Comparison of ENCODE assay signal across 23 cellular contexts in the genomic region with DNA sequence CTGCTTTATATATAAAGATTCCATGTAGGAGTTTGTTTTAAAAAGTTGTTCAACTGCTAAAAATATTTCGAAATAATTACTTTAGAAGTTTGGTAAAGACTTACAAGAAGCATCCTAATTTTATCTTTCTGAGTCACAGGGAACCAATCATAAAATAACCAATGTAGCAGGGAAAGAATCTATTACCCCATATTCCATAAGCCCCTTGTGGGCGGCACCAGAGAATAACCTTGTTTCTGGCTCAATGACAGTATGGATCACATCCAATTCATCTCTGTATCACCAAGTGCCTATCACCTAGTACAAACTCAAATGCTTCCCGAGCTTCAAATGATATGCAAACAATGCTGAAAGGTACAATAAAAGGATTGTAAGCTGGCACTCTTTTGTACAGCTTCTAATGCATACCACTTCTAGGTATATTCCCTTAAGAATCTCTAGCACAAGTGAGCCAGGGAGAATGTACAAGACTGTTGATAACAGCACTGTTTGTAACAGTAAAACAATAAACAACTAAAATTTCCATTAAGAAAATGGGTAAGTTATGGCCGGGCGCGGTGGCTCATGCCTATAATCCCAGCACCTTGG.
A peak's percentile ranks its signal among the peaks of the same experiment; 100 is the strongest.
DNase-seq lines count a peak whose midpoint lies in the region; ATAC-seq, FAIRE-seq and TF ChIP-seq lines count a peak whose summit lies in the region.
"Had no signal": no experiment of that assay in that cellular context is flagged by ENCODE, and none has a peak within 500 bp of the region (broad histone marks: within the 10 kb centered on the region; RNA-seq: fewer than 3 reads in every experiment).

No MANE protein-coding gene starts in this region.

- H3K27me3 ChIP-seq in astrocyte (ENCODE audit: insufficient read depth, low read length), result no peaks in the 10 kb centered on the region
- H3K27me3 ChIP-seq: pancreas, spleen had no signal

- ATAC-seq in mucosa of descending colon (peak; percentile 57), GM18867 (IDR thresholded peaks at IDR 0.05; ENCODE audit: unreplicated experiment) (no peak), HG03442 (IDR thresholded peaks at IDR 0.05; ENCODE audit: unreplicated experiment) (no peak)
- ATAC-seq: pancreas; stimulated activated naive CD8-positive, alpha-beta T cell treated with anti-CD3 and anti-CD28 coated beads, Interleukin-15, Interleukin-2, amounts not matched to agents 100 U/mL and 50 U/mL, for 24 hours; T-cell had no signal

- no peak overlapping the region for H3K4me3 Mint-ChIP-seq in astrocyte (ENCODE audit: unreplicated experiment)
- H3K4me3 Mint-ChIP-seq: T-cell had no signal

- TF ChIP-seq CTCF in astrocyte (IDR thresholded peaks at IDR 0.05; ENCODE audit: insufficient read depth, low read depth, low read length) (no peak), mucosa of descending colon (IDR thresholded peaks at IDR 0.05) (no peak)

- H3K4me1 ChIP-seq in astrocyte (ENCODE audit: insufficient read depth, low read length) (peaks cover 18% of the 10 kb centered on the region), mucosa of descending colon (ENCODE audit: low read depth) (no peaks in the 10 kb centered on the region)

- DNase-seq in AG08395 (ENCODE audit: low spot score), result peak; percentile 37
- DNase-seq in GM03348 (ENCODE audit: low spot score), result peak; percentile 54
- DNase-seq in astrocyte (ENCODE audit: low read depth), result peak; percentile 39
- DNase-seq in mucosa of descending colon, result peak in 2 of 3 donors; percentile 21 to 26
- DNase-seq in NCI-H526 treated with DMSO at 0.1 percent for 48 hours (lab: John Stamatoyannopoulos, UW), result no peak
- DNase-seq in NCI-H1436 treated with DMSO at 0.1 percent for 48 hours (lab: John Stamatoyannopoulos, UW), result no peak
- DNase-seq: activated CD8-positive, alpha-beta memory T cell treated with anti-CD3 and anti-CD28 coated beads for 24 hours; amniotic stem cell; C1 segment of cervical spinal cord; DMS79; erythroblast; hypothalamus; NCI-H187 treated with DMSO at 0.1 percent for 48 hours; pancreas; spleen; stimulated activated naive CD8-positive, alpha-beta T cell treated with anti-CD3 and anti-CD28 coated beads, Interleukin-15, Interleukin-2, amounts not matched to agents 100 U/mL and 50 U/mL, for 24 hours; T-cell had no signal

- no peak overlapping the region for H3K4me2 ChIP-seq in astrocyte (ENCODE audit: low read length)
- H3K4me2 ChIP-seq: KMS-11 had no signal

- H3K9ac ChIP-seq in astrocyte (ENCODE audit: low read length), result no peak overlapping the region
- H3K9ac ChIP-seq: KMS-11 had no signal

- no peaks in the 10 kb centered on the region for H3K36me3 ChIP-seq in astrocyte (ENCODE audit: insufficient read depth, low read length)
- H3K36me3 ChIP-seq in mucosa of descending colon (ENCODE audit: low read depth), result no peaks in the 10 kb centered on the region
- H3K36me3 ChIP-seq: pancreas had no signal

- H3K4me1 Mint-ChIP-seq in astrocyte (ENCODE audit: low read depth, unreplicated experiment), result peaks cover 19% of the 10 kb centered on the region

- H2AFZ ChIP-seq in astrocyte (ENCODE audit: low read depth, low read length), result no peak overlapping the region

- no peak overlapping the region for H3K27ac Mint-ChIP-seq in astrocyte (ENCODE audit: unreplicated experiment)
- H3K27ac Mint-ChIP-seq: activated T-helper 2 cell treated with anti-CD3 and anti-CD28 coated beads, Interferon-gamma antibody, Interleukin-2, Interleukin-4, amounts not matched to agents 10 μg/mL and 5 μg/mL and 100 μg/mL, durations not matched to agents 14 hours and 24 hours and 36 hours; T-cell had no signal

- H3K36me3 Mint-ChIP-seq in astrocyte (ENCODE audit: low read depth, unreplicated experiment), result peaks cover 2% of the 10 kb centered on the region

- FAIRE-seq in astrocyte (lab: Jason Lieb, UNC), result no peak
- FAIRE-seq: colon, pancreas, urothelium cell line had no signal

- no peaks in the 10 kb centered on the region for H3K9me3 ChIP-seq in astrocyte (ENCODE audit: insufficient read depth, low read depth, low read length)
- no peaks in the 10 kb centered on the region for H3K9me3 ChIP-seq in mucosa of descending colon
- H3K9me3 ChIP-seq: pancreas had no signal

- H4K20me1 ChIP-seq in astrocyte (ENCODE audit: insufficient read depth, low read length), result no peaks in the 10 kb centered on the region

- H3K27me3 Mint-ChIP-seq in astrocyte (ENCODE audit: low read depth, unreplicated experiment), result no peaks in the 10 kb centered on the region
- H3K27me3 Mint-ChIP-seq: T-cell had no signal

- no peak overlapping the region for H3K4me3 ChIP-seq in astrocyte (ENCODE audit: insufficient read depth, low read depth, low read length)
- no peak overlapping the region for H3K4me3 ChIP-seq in mucosa of descending colon
- H3K4me3 ChIP-seq: pancreas, spleen had no signal

- H3K27ac ChIP-seq in astrocyte (ENCODE audit: low read depth, low read length), result no peak overlapping the region
- H3K27ac ChIP-seq: KMS-11, pancreas had no signal

- H3K79me2 ChIP-seq in astrocyte (ENCODE audit: insufficient read depth, low read length), result no peaks in the 10 kb centered on the region

- peaks cover 8% of the 10 kb centered on the region for H3K9me3 Mint-ChIP-seq in astrocyte (ENCODE audit: unreplicated experiment)

- intact Hi-C loops in mucosa of descending colon (cut with DNase I, micrococcal nuclease), result no loop called here

Comparison
In these comparisons a context has a peak if more than half of its experiments do, and no peak if none do; other contexts are left out.
1. DNase-seq: peak in AG08395 (single experiment), GM03348 (single experiment), astrocyte (single experiment) and mucosa of descending colon (2 of 3); none in NCI-H526 treated with DMSO at 0.1 percent for 48 hours (single experiment) and NCI-H1436 treated with DMSO at 0.1 percent for 48 hours (single experiment).